ENCODE assay signal across 8 cellular contexts in genomic region chr6:53103993-53104675, GRCh38. TPM values are rescaled to one million over a fixed set of nuclear protein-coding genes. Genes with fewer than 3 reads are reported as not detected.
DNase-seq lines count a peak whose midpoint lies in the region; ATAC-seq and TF ChIP-seq lines count a peak whose summit lies in the region.

No MANE protein-coding gene starts in this region.

- ATAC-seq in upper lobe of right lung, result no peak
- ATAC-seq in GM18517 (IDR thresholded peaks at IDR 0.05; ENCODE audit: unreplicated experiment), result no peak

- H3K27me3 ChIP-seq in cardiac muscle cell, result no peaks in the 10 kb centered on the region
- H3K27me3 ChIP-seq in upper lobe of right lung, result no peaks in the 10 kb centered on the region
- no peaks in the 10 kb centered on the region for H3K27me3 ChIP-seq in transverse colon

- TF ChIP-seq CTCF in cardiac muscle cell (IDR thresholded peaks at IDR 0.05; ENCODE audit: low read depth, low read length), result peak; percentile 20
- TF ChIP-seq CTCF in upper lobe of right lung (IDR thresholded peaks at IDR 0.05), result no peak
- peak in 1 of 5 experiments; percentile 23 for TF ChIP-seq CTCF in transverse colon (IDR thresholded peaks at IDR 0.05)

- TF ChIP-seq POLR2A in erythroblast (IDR thresholded peaks at IDR 0.05; ENCODE audit: low read length) (no peak), transverse colon (IDR thresholded peaks at IDR 0.05) (no peak)

- H3K27ac ChIP-seq in cardiac muscle cell (no peak overlapping the region), upper lobe of right lung (no peak overlapping the region), transverse colon (no peak overlapping the region)

- DNase-seq in cardiac muscle cell (ENCODE audit: low read depth in 1 of 2, low spot score in 1 of 2) (peak; percentile 15 to 20), cardiac septum (ENCODE audit: low spot score) (no peak), NCI-H774 (lab: John Stamatoyannopoulos, UW) (peak; percentile 8), erythroblast (lab: John Stamatoyannopoulos, UW) (peak; percentile 5 to 14), superior temporal gyrus (ENCODE audit: extremely low spot score) (peak; percentile 75), upper lobe of right lung (no peak), transverse colon (no peak)

- H3K4me3 ChIP-seq in cardiac muscle cell (no peak overlapping the region), upper lobe of right lung (no peak overlapping the region), transverse colon (no peak overlapping the region)

- H3K9me3 ChIP-seq in cardiac muscle cell (ENCODE audit: low read depth) (no peaks in the 10 kb centered on the region), upper lobe of right lung (no peaks in the 10 kb centered on the region), transverse colon (no peaks in the 10 kb centered on the region)

- H3K4me1 ChIP-seq in cardiac muscle cell (ENCODE audit: low read depth) (peaks cover 8% of the 10 kb centered on the region), upper lobe of right lung (no peaks in the 10 kb centered on the region), transverse colon (no peaks in the 10 kb centered on the region)

- intact Hi-C loops in cardiac septum (cut with DNase I), result no loop called here
- intact Hi-C loops in upper lobe of right lung (cut with DNase I), result no loop called here
- intact Hi-C loops in transverse colon (cut with DNase I; ENCODE audit: low total_unique reads), result no loop called here

- H3K36me3 ChIP-seq in cardiac muscle cell, result peaks cover 17% of the 10 kb centered on the region
- H3K36me3 ChIP-seq in upper lobe of right lung, result peaks cover 45% of the 10 kb centered on the region
- peaks cover 0 to 14% (median 6%) of the 10 kb centered on the region in 4 donors for H3K36me3 ChIP-seq in transverse colon

- no peak for TF ChIP-seq EP300 in transverse colon (IDR thresholded peaks at IDR 0.05; ENCODE audit: low read depth)

- in situ Hi-C loops in transverse colon (cut with MboI; ENCODE audit: low pct_ligation_motif_present in 1 of 4, low pct_unique_long_range_greater_than_20kb in 1 of 4, low sequenced_read_pairs in 3 of 4), result no loop called here

- 92% methylated on average over 2 to 3 of the region's 3 CpGs for WGBS in transverse colon (ENCODE audit: low coverage in 1 of 2), 2 donors

RNA-seq across cellular contexts. Expression of gene FBXO9, which starts 38.9 kb away (rescaled TPM):
- 69.9 and 87.0 TPM in 2 replicates for total RNA-seq in cardiac muscle cell
- polyA plus RNA-seq in cardiac muscle cell, result 110 and 182 TPM in 2 replicates
- total RNA-seq in cardiac septum, result 96.4 TPM
- 101 TPM for total RNA-seq in upper lobe of right lung
- 100 to 1,000 TPM in 1 of 4 donors, 10 to 100 TPM in 3; 50.5 to 166 (median 64.2) TPM for total RNA-seq in transverse colon

RNA-seq across cellular contexts. Expression of gene CILK1, which starts 42.5 kb away (rescaled TPM):
- total RNA-seq in cardiac muscle cell (15.1 and 15.6 TPM in 2 replicates), cardiac septum (9.7 TPM), upper lobe of right lung (14.4 TPM), transverse colon (10 to 100 TPM in 3 of 4 donors, 1 to 10 TPM in 1; 7.0 to 19.1 (median 16.7) TPM)
- 12.2 and 14.4 TPM in 2 replicates for polyA plus RNA-seq in cardiac muscle cell

RNA-seq across cellular contexts. Expression of gene GCM1, which starts 44.5 kb away (rescaled TPM):
- total RNA-seq in cardiac muscle cell, result 0.11 TPM in 1 of 2 replicates, not detected in the other
- not detected in 2 replicates for polyA plus RNA-seq in cardiac muscle cell
- not detected for total RNA-seq in cardiac septum
- total RNA-seq in upper lobe of right lung, result not detected
- under 1 TPM in 1 of 4 donors, not detected in 3; 0.32 TPM for total RNA-seq in transverse colon

Comparison
In these comparisons a context has a peak if more than half of its experiments do, and no peak if none do; other contexts are left out.
1. DNase-seq: peak in cardiac muscle cell (2 of 2), NCI-H774 (single experiment), erythroblast (2 of 2) and superior temporal gyrus (single experiment); none in cardiac septum (single experiment), upper lobe of right lung (single experiment) and transverse colon (single experiment).